In the genomic region with DNA sequence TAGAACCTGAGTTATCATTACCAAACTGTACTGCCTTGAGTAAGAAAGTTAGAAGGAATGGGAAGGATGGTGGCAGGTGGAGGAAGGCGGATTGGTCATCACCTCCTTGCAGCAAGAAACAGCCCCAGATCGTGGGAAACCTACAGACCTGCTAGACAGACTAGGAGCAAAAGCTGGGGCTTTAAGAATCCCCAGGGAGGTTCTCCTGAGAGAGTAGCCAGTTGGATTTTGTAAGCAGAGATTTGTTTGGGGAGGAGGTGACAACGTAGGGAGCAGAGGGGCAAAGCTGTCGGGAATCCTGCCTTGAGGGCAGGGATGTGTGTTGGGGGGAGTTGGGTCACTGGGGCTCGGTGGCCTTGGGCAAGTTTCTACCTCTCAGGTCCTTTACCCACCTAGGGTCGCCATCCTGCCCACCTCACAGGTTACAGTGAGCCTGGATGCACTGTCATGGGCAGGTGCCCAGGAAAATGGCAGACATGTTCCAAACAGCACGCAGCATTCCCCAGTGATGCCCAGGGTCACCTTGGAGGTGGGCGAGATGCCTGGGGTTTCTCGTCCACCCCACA, we compare ENCODE assay signal across 1 cellular context.
TF ChIP-seq lines count a peak whose summit lies in the region.

No MANE protein-coding gene starts in this region.

TF ChIP-seq in GM23338, 12 proteins besides CTCF, POLR2A, EP300 and RAD21:
- TF ChIP-seq POLR2AphosphoS5 (IDR thresholded peaks at IDR 0.05; ENCODE audit: low read depth) = no peak
- no peak for TF ChIP-seq ZNF114 (CRISPR knock-in tag; IDR thresholded peaks at IDR 0.05)
- no peak for TF ChIP-seq CREB1 (CRISPR knock-in tag; IDR thresholded peaks at IDR 0.05; ENCODE audit: low read depth)
- TF ChIP-seq EZH2phosphoT487 (IDR thresholded peaks at IDR 0.05; ENCODE audit: unreplicated experiment) = no peak
- TF ChIP-seq ZNF331 (CRISPR knock-in tag; IDR thresholded peaks at IDR 0.05; ENCODE audit: low read depth) = no peak
- TF ChIP-seq STAT1 (IDR thresholded peaks at IDR 0.05; ENCODE audit: unreplicated experiment) = no peak
- TF ChIP-seq NANOG (IDR thresholded peaks at IDR 0.05; ENCODE audit: borderline replicate concordance) = no peak
- no peak for TF ChIP-seq JUNB (IDR thresholded peaks at IDR 0.05; ENCODE audit: unreplicated experiment)
